Comparison of ENCODE assay signal across 2 cellular contexts in genomic region chr7:92484226-92484625, GRCh38. TPM values are rescaled to one million over a fixed set of nuclear protein-coding genes. Genes with fewer than 3 reads are reported as not detected.
"Had no signal": no experiment of that assay in that cellular context is flagged by ENCODE, and none has a peak within 500 bp of the region (broad histone marks: within the 10 kb centered on the region; RNA-seq: fewer than 3 reads in every experiment).

No MANE protein-coding gene starts in this region.

RNA-seq across cellular contexts. Expression of gene ERVW-1, which starts 6.5 kb away (rescaled TPM):
- total RNA-seq: G401, GM12878 had no signal
